Comparison of ENCODE assay signal across 8 cellular contexts in the genomic region with DNA sequence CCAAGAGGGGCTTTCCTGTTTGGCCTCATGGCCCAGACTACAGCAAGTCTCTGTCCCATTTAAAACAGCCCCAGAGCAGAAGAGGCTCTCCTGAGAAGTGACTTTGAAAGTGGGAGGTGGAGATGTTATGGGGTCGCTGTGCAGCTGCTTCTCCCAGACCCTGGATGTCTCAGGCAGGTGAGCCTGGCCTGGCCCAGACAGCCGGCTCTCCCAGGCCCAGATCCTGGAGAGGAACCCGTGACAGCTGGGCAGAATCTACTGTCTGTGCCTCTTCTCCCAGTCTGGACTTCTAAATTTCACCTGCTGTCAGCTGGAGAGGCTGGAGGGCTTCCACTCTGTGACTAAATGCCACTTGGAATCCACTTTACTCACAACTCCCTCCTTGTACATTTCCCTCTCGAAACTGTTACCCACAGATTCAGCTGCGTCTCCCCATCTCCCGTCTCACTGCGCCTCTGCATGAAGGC.
DNase-seq lines count a peak whose midpoint lies in the region; ATAC-seq and TF ChIP-seq lines count a peak whose summit lies in the region.

No MANE protein-coding gene starts in this region.

- peaks cover 66% of the 10 kb centered on the region for H3K36me3 Mint-ChIP-seq in effector memory CD8-positive, alpha-beta T cell (ENCODE audit: insufficient read depth)

- peak overlapping the region; percentile 65 for H3K4me2 ChIP-seq in DND-41 (ENCODE audit: insufficient read depth, low read length)

- H3K9ac ChIP-seq in DND-41 (ENCODE audit: low read depth, low read length) (peak overlapping the region; percentile 74), rectal smooth muscle tissue (ENCODE audit: low read length) (no peak overlapping the region)

- H3K27ac ChIP-seq in DND-41 (ENCODE audit: low read length) (peak overlapping the region; percentile 100), rectal smooth muscle tissue (ENCODE audit: low read depth, low read length) (no peak overlapping the region)

- ATAC-seq in DND-41 (ENCODE audit: insufficient read depth, low read depth): 0 out of 3 replicates have a peak, but pooled peaks have one; percentile 1
- no peak for ATAC-seq in effector memory CD8-positive, alpha-beta T cell (replicated peaks)
- ATAC-seq in GM18517 (IDR thresholded peaks at IDR 0.05; ENCODE audit: unreplicated experiment): no peak

- H3K4me3 ChIP-seq in DND-41 (ENCODE audit: low read depth in 1 of 2, low read length in 2 of 2) (peak overlapping the region in 1 of 2 experiments; percentile 49; a peak in 2 of 4 replicates), rectal smooth muscle tissue (ENCODE audit: low read length) (peak overlapping the region; percentile 60)

- H3K27me3 ChIP-seq in DND-41 (ENCODE audit: insufficient read depth, low read length, poor library complexity) (no peaks in the 10 kb centered on the region), rectal smooth muscle tissue (ENCODE audit: control insufficient read depth, insufficient read depth, low read length) (no peaks in the 10 kb centered on the region)

- peaks cover 11% of the 10 kb centered on the region for H3K79me2 ChIP-seq in DND-41 (ENCODE audit: insufficient read depth, low read length)

- H3K4me3 Mint-ChIP-seq in effector memory CD8-positive, alpha-beta T cell: peak overlapping the region; percentile 68 to 82

- no peaks in the 10 kb centered on the region for H3K9me3 Mint-ChIP-seq in effector memory CD8-positive, alpha-beta T cell

- H4K20me1 ChIP-seq in DND-41 (ENCODE audit: insufficient read depth, low read length): no peaks in the 10 kb centered on the region

- peaks cover 41 to 55% of the 10 kb centered on the region in 2 donors for H3K4me1 Mint-ChIP-seq in effector memory CD8-positive, alpha-beta T cell (ENCODE audit: low read depth in 2 of 2)

- DNase-seq in DND-41 (peak; percentile 53), NCI-H524 treated with DMSO at 0.1 percent for 48 hours (lab: John Stamatoyannopoulos, UW) (peak; percentile 70), T1000 (lab: John Stamatoyannopoulos, UW) (no peak), cortex of kidney (lab: John Stamatoyannopoulos, UW) (no peak)
- no peak for DNase-seq in effector memory CD8-positive, alpha-beta T cell
- no peak for DNase-seq in stimulated activated CD4-positive, alpha-beta T cell treated with anti-CD3 and anti-CD28 coated beads, Interleukin-2, amount 100 ng/mL, for 48 hours

- no peak for TF ChIP-seq CTCF in DND-41 (IDR thresholded peaks at IDR 0.05; ENCODE audit: borderline replicate concordance, extremely low read depth, low read length, poor library complexity, severe bottlenecking)

- peaks cover 31% of the 10 kb centered on the region for H3K36me3 ChIP-seq in DND-41 (ENCODE audit: insufficient read depth, low read length)
- no peaks in the 10 kb centered on the region for H3K36me3 ChIP-seq in rectal smooth muscle tissue (ENCODE audit: control insufficient read depth, insufficient read depth, low read length)

- H3K9me3 ChIP-seq in DND-41 (ENCODE audit: insufficient read depth, low read length, severe bottlenecking): no peaks in the 10 kb centered on the region

- peak overlapping the region; percentile 48 for H2AFZ ChIP-seq in DND-41 (ENCODE audit: low read depth, low read length)

- H3K27ac Mint-ChIP-seq in effector memory CD8-positive, alpha-beta T cell: peak overlapping the region; percentile 89 to 92

- H3K4me1 ChIP-seq in DND-41 (ENCODE audit: insufficient read depth, low read length): peaks cover 66% of the 10 kb centered on the region
- no peaks in the 10 kb centered on the region for H3K4me1 ChIP-seq in rectal smooth muscle tissue (ENCODE audit: control insufficient read depth, insufficient read depth, low read length)

- no peaks in the 10 kb centered on the region for H3K27me3 Mint-ChIP-seq in effector memory CD8-positive, alpha-beta T cell

Comparison
In these comparisons a context has a peak if more than half of its experiments do, and no peak if none do; other contexts are left out.
1. DNase-seq: peak in DND-41 (single experiment) and NCI-H524 treated with DMSO at 0.1 percent for 48 hours (single experiment); none in effector memory CD8-positive, alpha-beta T cell (0 of 3), T1000 (single experiment), cortex of kidney (single experiment) and stimulated activated CD4-positive, alpha-beta T cell treated with anti-CD3 and anti-CD28 coated beads, Interleukin-2, amount 100 ng/mL, for 48 hours (0 of 2).